ENCODE assay signal across 1 cellular context in the genomic region with DNA sequence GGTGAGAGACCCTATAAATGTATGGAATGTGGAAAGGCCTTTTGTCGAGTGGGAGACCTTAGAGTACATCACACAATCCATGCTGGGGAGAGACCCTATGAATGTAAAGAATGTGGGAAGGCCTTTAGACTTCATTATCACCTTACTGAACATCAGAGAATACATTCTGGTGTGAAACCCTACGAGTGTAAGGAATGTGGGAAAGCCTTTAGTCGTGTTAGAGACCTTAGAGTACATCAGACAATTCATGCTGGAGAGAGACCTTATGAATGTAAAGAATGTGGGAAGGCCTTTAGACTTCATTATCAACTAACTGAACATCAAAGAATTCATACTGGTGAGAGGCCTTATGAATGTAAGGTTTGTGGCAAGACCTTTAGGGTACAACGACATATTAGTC.
TF ChIP-seq lines count a peak whose summit lies in the region.

No MANE protein-coding gene starts in this region.

TF ChIP-seq in GM23338, 12 proteins besides CTCF, POLR2A, EP300 and RAD21 (continued from another document):
- TF ChIP-seq, protein P1, sequence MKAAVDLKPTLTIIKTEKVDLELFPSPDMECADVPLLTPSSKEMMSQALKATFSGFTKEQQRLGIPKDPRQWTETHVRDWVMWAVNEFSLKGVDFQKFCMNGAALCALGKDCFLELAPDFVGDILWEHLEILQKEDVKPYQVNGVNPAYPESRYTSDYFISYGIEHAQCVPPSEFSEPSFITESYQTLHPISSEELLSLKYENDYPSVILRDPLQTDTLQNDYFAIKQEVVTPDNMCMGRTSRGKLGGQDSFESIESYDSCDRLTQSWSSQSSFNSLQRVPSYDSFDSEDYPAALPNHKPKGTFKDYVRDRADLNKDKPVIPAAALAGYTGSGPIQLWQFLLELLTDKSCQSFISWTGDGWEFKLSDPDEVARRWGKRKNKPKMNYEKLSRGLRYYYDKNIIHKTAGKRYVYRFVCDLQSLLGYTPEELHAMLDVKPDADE (IDR thresholded peaks at IDR 0.05), result no peak
- TF ChIP-seq POLR2AphosphoS5 (IDR thresholded peaks at IDR 0.05; ENCODE audit: low read depth) (no peak), STAT1 (IDR thresholded peaks at IDR 0.05; ENCODE audit: unreplicated experiment) (no peak), EZH2phosphoT487 (IDR thresholded peaks at IDR 0.05; ENCODE audit: unreplicated experiment) (no peak), JUNB (IDR thresholded peaks at IDR 0.05; ENCODE audit: unreplicated experiment) (no peak), ZNF462 (CRISPR knock-in tag; IDR thresholded peaks at IDR 0.05) (no peak), ZNF331 (CRISPR knock-in tag; IDR thresholded peaks at IDR 0.05; ENCODE audit: low read depth) (no peak), EZH2 (IDR thresholded peaks at IDR 0.05; ENCODE audit: low read depth, unreplicated experiment) (no peak)
